ENCODE assay signal across 1 cellular context in genomic region chr22:46006379-46007002, GRCh38.
TF ChIP-seq lines count a peak whose summit lies in the region.

No MANE protein-coding gene starts in this region.

TF ChIP-seq in K562, 482 proteins besides CTCF, POLR2A, EP300 and RAD21 (continued from another document):
- TF ChIP-seq CLOCK (CRISPR knock-in tag; IDR thresholded peaks at IDR 0.05; ENCODE audit: borderline replicate concordance) (no peak), DEAF1 (CRISPR knock-in tag; IDR thresholded peaks at IDR 0.05) (peak; percentile 33; the same call in 1 of the 2 replicates), SUPT5H (IDR thresholded peaks at IDR 0.05) (no peak), ATF6 (CRISPR knock-in tag; IDR thresholded peaks at IDR 0.05) (no peak), CTBP1 (IDR thresholded peaks at IDR 0.05; ENCODE audit: borderline replicate concordance) (no peak), STAG1 (CRISPR knock-in tag; IDR thresholded peaks at IDR 0.05; ENCODE audit: borderline replicate concordance) (peak; percentile 66; the same call in 1 of the 2 replicates), RBM15 (IDR thresholded peaks at IDR 0.05; ENCODE audit: insufficient read depth, low read length) (no peak), CREB1 (IDR thresholded peaks at IDR 0.05) (no peak), CREB1 (CRISPR knock-in tag; IDR thresholded peaks at IDR 0.05) (no peak), OTX1 (CRISPR knock-in tag; IDR thresholded peaks at IDR 0.05) (no peak), MNT (conservative IDR thresholded peaks at IDR 0.05) (no peak), CC2D1A (IDR thresholded peaks at IDR 0.05) (0 out of 2 replicates have a peak, but pooled peaks have one; percentile 33), TBP (optimal IDR thresholded peaks at IDR 0.05; ENCODE audit: low read depth, low read length) (no peak), SPI1 (IDR thresholded peaks at IDR 0.05; ENCODE audit: borderline replicate concordance, low read depth, low read length) (0 out of 2 replicates have a peak, but pooled peaks have one; percentile 4)
